ENCODE assay signal across 13 cellular contexts in genomic region chr18:24055009-24055804, GRCh38. TPM values are rescaled to one million over a fixed set of nuclear protein-coding genes. Genes with fewer than 3 reads are reported as not detected.
DNase-seq lines count a peak whose midpoint lies in the region; ATAC-seq, FAIRE-seq and TF ChIP-seq lines count a peak whose summit lies in the region.
"Had no signal": no experiment of that assay in that cellular context is flagged by ENCODE, and none has a peak within 500 bp of the region (broad histone marks: within the 10 kb centered on the region; RNA-seq: fewer than 3 reads in every experiment).

No MANE protein-coding gene starts in this region.

- POLR2A ChIA-PET in GM12878 (lab: Charles Lee) = interaction anchor here (0.9 kb wide), 1 partner anchor 15 kb away, joined by 3 read pairs; no protein-coding TSS in a partner anchor

- peak overlapping the region; percentile 70 for H3K27ac Mint-ChIP-seq in activated naive CD4-positive, alpha-beta T cell treated with anti-CD3 and anti-CD28 coated beads, Interleukin-2, amount 10 ng/mL, durations not matched to agents 7 days and 5 days

- RAD21 ChIA-PET in GM12878 (lab: Charles Lee; ENCODE audit: unreplicated experiment) = interaction anchor here (0.7 to 1.5 kb wide), 2 partner anchors 38 to 353 kb away, joined by 3 to 7 read pairs; no protein-coding TSS in a partner anchor

- no peaks in the 10 kb centered on the region for H3K9me3 Mint-ChIP-seq in activated naive CD4-positive, alpha-beta T cell treated with anti-CD3 and anti-CD28 coated beads, Interleukin-2, amount 10 ng/mL, durations not matched to agents 7 days and 5 days

- ATAC-seq in HG02885 (IDR thresholded peaks at IDR 0.05; ENCODE audit: poor library complexity, unreplicated experiment) = peak; percentile 68
- ATAC-seq in GM12878 = peak; percentile 63

- H3K36me3 ChIP-seq in GM12878 (ENCODE audit: control insufficient read depth in 2 of 2, insufficient read depth in 2 of 2, low read length in 1 of 2) (no peaks in the 10 kb centered on the region), testis (ENCODE audit: low read depth, missing control alignments) (no peaks in the 10 kb centered on the region)

- TF ChIP-seq POLR2A in GM12878 (IDR thresholded peaks at IDR 0.05; ENCODE audit: low read depth, low read length) (no peak), testis (IDR thresholded peaks at IDR 0.05) (no peak)

- CTCF ChIA-PET in activated naive CD4-positive, alpha-beta T cell treated with anti-CD3 and anti-CD28 coated beads, Interleukin-2, amount 10 ng/mL, durations not matched to agents 7 days and 5 days (lab: Charles Lee) = interaction anchor here (2.3 kb wide), 1 partner anchor 21 kb away, joined by 7 read pairs; no protein-coding TSS in a partner anchor
- CTCF ChIA-PET in GM12878 (lab: Yijun Ruan, JAX) = interaction anchor here (1.0 to 1.4 kb wide), 4 partner anchors 15 to 88 kb away, joined by 3 to 5 read pairs (median 4); no protein-coding TSS in a partner anchor

- no peak for TF ChIP-seq RAD21 in GM12878 (IDR thresholded peaks at IDR 0.05; ENCODE audit: insufficient read depth, low read depth, low read length)

- H3K27me3 ChIP-seq in GM12878 (replicated peaks in 1 of 2; ENCODE audit: control insufficient read depth in 2 of 2, insufficient read depth in 2 of 2, low read length in 1 of 2) (no peaks in the 10 kb centered on the region), testis (no peaks in the 10 kb centered on the region)

- H3K4me3 ChIP-seq in GM12878 (no peak overlapping the region), testis (no peak overlapping the region)

- no peak overlapping the region for H3K9ac ChIP-seq in GM12878 (ENCODE audit: control insufficient read depth, insufficient read depth, low read length)

- no peak for FAIRE-seq in GM12878 (lab: Jason Lieb, UNC)

- TF ChIP-seq CTCF in GM12878 (IDR thresholded peaks at IDR 0.05 in 2 of 3, conservative IDR thresholded peaks at IDR 0.05 in 1 of 3; ENCODE audit: control insufficient read depth in 2 of 3, extremely low read depth in 1 of 3, insufficient read depth in 1 of 3, low read depth in 3 of 3, low read length in 3 of 3) = no peak
- TF ChIP-seq CTCF in testis (IDR thresholded peaks at IDR 0.05) = no peak

- peaks cover 49% of the 10 kb centered on the region for H3K36me3 Mint-ChIP-seq in activated naive CD4-positive, alpha-beta T cell treated with anti-CD3 and anti-CD28 coated beads, Interleukin-2, amount 10 ng/mL, durations not matched to agents 7 days and 5 days

- H3K27me3 Mint-ChIP-seq in activated naive CD4-positive, alpha-beta T cell treated with anti-CD3 and anti-CD28 coated beads, Interleukin-2, amount 10 ng/mL, durations not matched to agents 7 days and 5 days = no peaks in the 10 kb centered on the region

- no peak overlapping the region for H3K4me3 Mint-ChIP-seq in activated naive CD4-positive, alpha-beta T cell treated with anti-CD3 and anti-CD28 coated beads, Interleukin-2, amount 10 ng/mL, durations not matched to agents 7 days and 5 days

- no peaks in the 10 kb centered on the region for H4K20me1 ChIP-seq in GM12878 (ENCODE audit: control insufficient read depth, insufficient read depth)

- H3K4me1 Mint-ChIP-seq in activated naive CD4-positive, alpha-beta T cell treated with anti-CD3 and anti-CD28 coated beads, Interleukin-2, amount 10 ng/mL, durations not matched to agents 7 days and 5 days = peaks cover 74% of the 10 kb centered on the region

- intact Hi-C loops in GM12878 (cut with micrococcal nuclease; ENCODE audit: unreplicated experiment) = no loop called here
- intact Hi-C loops in testis (cut with DNase I; ENCODE audit: low total_unique reads) = no loop called here

- no peak for DNase-seq in activated naive CD4-positive, alpha-beta T cell treated with anti-CD3 and anti-CD28 coated beads, Interleukin-2, amount 10 ng/mL, durations not matched to agents 7 days and 5 days
- no peak for DNase-seq in activated naive CD4-positive, alpha-beta T cell treated with anti-CD3 and anti-CD28 coated beads, Interleukin-2, amount 50 U/mL, for 16 hours
- DNase-seq in GM12878 (ENCODE audit: low read depth, low spot score) (no peak), testis (no peak), NCI-H2081 treated with DMSO at 0.1 percent for 48 hours (lab: John Stamatoyannopoulos, UW) (no peak), NCI-H446 (lab: John Stamatoyannopoulos, UW) (no peak), activated gamma-delta T cell (lab: John Stamatoyannopoulos, UW) (no peak)
- DNase-seq: activated CD4-positive, alpha-beta T cell treated with anti-CD3 and anti-CD28 coated beads, Interleukin-2, amount 50 U/mL, for 48 hours; anterior cingulate cortex; midbrain; stimulated activated naive CD4-positive, alpha-beta T cell had no signal

- SMC1A ChIA-PET in GM12878 (lab: Charles Lee; ENCODE audit: uncharacterized antibody, unreplicated experiment) = interaction anchor here (0.8 to 2.0 kb wide), 13 partner anchors 10 to 129 kb away, joined by 3 to 5 read pairs (median 4); no protein-coding TSS in a partner anchor

- BruUV-seq in GM12878 (replicated peaks; lab: Mats Ljungman, UMichigan) = no TSS peak

- H3K4me1 ChIP-seq in GM12878 (ENCODE audit: control insufficient read depth, insufficient read depth, low read length) = peaks cover 40% of the 10 kb centered on the region
- H3K4me1 ChIP-seq in testis = peaks cover 25% of the 10 kb centered on the region

- no peak for TF ChIP-seq EP300 in GM12878 (IDR thresholded peaks at IDR 0.05; ENCODE audit: borderline replicate concordance in 1 of 2, control insufficient read depth in 1 of 2, low read depth in 2 of 2, low read length in 2 of 2)

- WGBS in GM12878 (ENCODE audit: insufficient coverage, insufficient replicate concordance, low lambda C conversion rate, missing lambda C conversion rate) = 3% methylated on average over 3 of the region's 3 CpGs
- WGBS in testis, 2 donors = 65 to 80% methylated on average over 3 of the region's 3 CpGs

- H2AFZ ChIP-seq in GM12878 (ENCODE audit: control insufficient read depth, low read depth, low read length) = no peak overlapping the region

- H3K79me2 ChIP-seq in GM12878 (ENCODE audit: control insufficient read depth, insufficient read depth, low read length) = peaks cover 56% of the 10 kb centered on the region

- H3K9me3 ChIP-seq in GM12878 (replicated peaks; ENCODE audit: control insufficient read depth, insufficient read depth, low read length) (0 out of 3 replicates have a peak, but pooled peaks cover 5% of the 10 kb centered on the region), testis (no peaks in the 10 kb centered on the region)

- in situ Hi-C loops in GM12878 (cut with MboI) = no loop called here

- no peak overlapping the region for H3K27ac ChIP-seq in GM12878 (ENCODE audit: control insufficient read depth, insufficient read depth)
- peak overlapping the region; percentile 21 to 65 for H3K27ac ChIP-seq in testis
- H3K27ac ChIP-seq: HL-60 had no signal

- H3K4me2 ChIP-seq in GM12878 (ENCODE audit: control insufficient read depth, insufficient read depth) = peak overlapping the region; percentile 62

TF ChIP-seq in GM12878, 131 proteins besides CTCF, POLR2A, EP300 and RAD21:
- TF ChIP-seq POU2F2 (IDR thresholded peaks at IDR 0.05; ENCODE audit: borderline replicate concordance, low read depth, low read length) (peak; percentile 43; the same call in 2 of the 3 replicates), ATF7 (IDR thresholded peaks at IDR 0.05; ENCODE audit: low read depth) (0 out of 2 replicates have a peak, but pooled peaks have one; percentile 17), IKZF2 (IDR thresholded peaks at IDR 0.05) (peak; percentile 17 to 24; a peak in 2 of 4 replicates), RB1 (IDR thresholded peaks at IDR 0.05; ENCODE audit: borderline replicate concordance) (no peak), RUNX3 (IDR thresholded peaks at IDR 0.05; ENCODE audit: low read length) (peak; percentile 54), RFX5 (IDR thresholded peaks at IDR 0.05; ENCODE audit: low read depth, low read length) (peak; percentile 75; the same call in 1 of the 2 replicates)
TF ChIP-seq in GM12878: peak in this region for 5.

RNA-seq across cellular contexts. Expression of gene TTC39C, which starts 40.7 kb away (rescaled TPM):
- 78.9 and 87.4 TPM in 2 replicates for total RNA-seq in GM12878 (2013; cell fraction: nucleolus; rRNA removed)
- total RNA-seq in GM12878 (2014; rRNA removed) = 74.6 and 80.3 TPM in 2 replicates
- 81.1 and 84.4 TPM in 2 replicates for total RNA-seq in GM12878 (2014; rRNA removed; fragmentation: Illumina TruSeq; extraction: Trizol)
- 72.8 and 76.5 TPM in 2 replicates for total RNA-seq in GM12878 (2021)
- 20.4 TPM for polyA plus RNA-seq in GM12878 (2011; ENCODE audit: low read depth)
- polyA plus RNA-seq in GM12878 (2011; rRNA removed) = 25.2 and 33.2 TPM in 2 replicates
- 8.8 and 10.1 TPM in 2 replicates for polyA plus RNA-seq in GM12878 (2011; cell fraction: cytosol; rRNA removed)
- polyA plus RNA-seq in GM12878 (2011; cell fraction: nucleus; rRNA removed) = 24.3 and 24.8 TPM in 2 replicates
- 38.1 and 44.0 TPM in 2 replicates for polyA plus RNA-seq in GM12878 (2012)
- 59.7 and 77.6 TPM in 2 replicates for polyA plus RNA-seq in GM12878 (2014; fragmentation: Illumina TruSeq; extraction: Trizol)
- 10 to 100 TPM; 21.1 to 37.2 TPM for polyA plus RNA-seq in GM12878 (2014; fragmentation: Nextera tagmentation; extraction: Ambion mirVana)
- polyA plus RNA-seq in GM12878 (2014; rRNA removed) = 59.7 and 63.3 TPM in 2 replicates
- polyA plus RNA-seq in GM12878 (2016; fragmentation: Nextera tagmentation; extraction: Ambion mirVana) = 10 to 100 TPM; 69.8 to 91.0 TPM
- polyA minus RNA-seq in GM12878 (2011; rRNA and poly(A)+ RNA removed) = 26.0 and 27.4 TPM in 2 replicates
- polyA minus RNA-seq in GM12878 (2011; cell fraction: cytosol; rRNA and poly(A)+ RNA removed) = 9.9 and 13.0 TPM in 2 replicates
- 12.9 and 22.0 TPM in 2 replicates for polyA minus RNA-seq in GM12878 (2011; cell fraction: nucleus; rRNA and poly(A)+ RNA removed)
- total RNA-seq in testis = 10 to 100 TPM; 57.7 to 68.3 TPM
- polyA plus RNA-seq in testis (ENCODE audit: insufficient read depth, low read depth, low replicate concordance) = 70.4 TPM
